In genomic region chr15:72851586-72851985, GRCh38 we compare ENCODE assay signal across 28 cellular contexts.
"Had no signal": no experiment of that assay in that cellular context is flagged by ENCODE, and none has a peak within 500 bp of the region (broad histone marks: within the 10 kb centered on the region; RNA-seq: fewer than 3 reads in every experiment).

No MANE protein-coding gene starts in this region.

- DNase-seq: activated CD4-positive, alpha-beta T cell treated with anti-CD3 and anti-CD28 coated beads for 1 hour; activated CD4-positive, alpha-beta T cell treated with anti-CD3 and anti-CD28 coated beads for 48 hours; activated CD4-positive, alpha-beta T cell treated with anti-CD3 and anti-CD28 coated beads, Interleukin-2, amount 50 U/mL, for 1 hour; activated CD4-positive, alpha-beta T cell treated with anti-CD3 and anti-CD28 coated beads, Interleukin-2, amount 50 U/mL, for 48 hours; activated CD8-positive, alpha-beta T cell treated with anti-CD3 and anti-CD28 coated beads for 36 hours; activated gamma-delta T cell; activated naive CD4-positive, alpha-beta T cell; activated naive CD4-positive, alpha-beta T cell treated with anti-CD3 and anti-CD28 coated beads, Interleukin-2, amount 10 ng/mL, durations not matched to agents 7 days and 5 days; activated naive CD8-positive, alpha-beta T cell treated with anti-CD3 and anti-CD28 coated beads, Interleukin-2, amount 10 ng/mL, durations not matched to agents 7 days and 5 days; activated T-cell treated with anti-CD3 and anti-CD28 coated beads for 4 hours; activated T-cell treated with anti-CD3 and anti-CD28 coated beads, Interleukin-2, amount 50 U/mL, for 24 hours; activated T-cell treated with anti-CD3 and anti-CD28 coated beads, Interleukin-2, amount 50 U/mL, for 72 hours; central memory CD4-positive, alpha-beta T cell; cerebellar nuclear complex; colonic mucosa; effector memory CD4-positive, alpha-beta T cell; endodermal cell; foreskin fibroblast; head of caudate nucleus; T-helper 2 cell had no signal

- H3K27ac ChIP-seq: ascending aorta, breast epithelium, cardiac muscle cell, colonic mucosa had no signal

- H3K4me3 ChIP-seq: ascending aorta, breast epithelium, cardiac muscle cell, colonic mucosa had no signal

- H3K27me3 Mint-ChIP-seq: brain had no signal

- H3K4me1 Mint-ChIP-seq: activated naive CD4-positive, alpha-beta T cell treated with anti-CD3 and anti-CD28 coated beads, Interleukin-2, amount 10 ng/mL, durations not matched to agents 7 days and 5 days; activated naive CD8-positive, alpha-beta T cell treated with anti-CD3 and anti-CD28 coated beads, Interleukin-2, amount 10 ng/mL, durations not matched to agents 7 days and 5 days had no signal

- H3K27me3 ChIP-seq: ascending aorta, breast epithelium, cardiac muscle cell, colonic mucosa had no signal

- H3K4me1 ChIP-seq: ascending aorta, breast epithelium, colonic mucosa had no signal

- H3K36me3 Mint-ChIP-seq: activated naive CD4-positive, alpha-beta T cell treated with anti-CD3 and anti-CD28 coated beads, Interleukin-2, amount 10 ng/mL, durations not matched to agents 7 days and 5 days; activated naive CD4-positive, alpha-beta T cell treated with anti-CD3 and anti-CD28 coated beads, Interleukin-2, amount 50 U/mL, for 72 hours; activated naive CD8-positive, alpha-beta T cell treated with anti-CD3 and anti-CD28 coated beads, Interleukin-2, amount 10 ng/mL, durations not matched to agents 7 days and 5 days; brain; WTC11 had no signal

- H3K9me3 Mint-ChIP-seq: activated CD8-positive, alpha-beta T cell treated with anti-CD3 and anti-CD28 coated beads for 36 hours; activated naive CD4-positive, alpha-beta T cell treated with anti-CD3 and anti-CD28 coated beads, Interleukin-2, amount 10 ng/mL, durations not matched to agents 7 days and 5 days; activated naive CD4-positive, alpha-beta T cell treated with anti-CD3 and anti-CD28 coated beads, Interleukin-2, amount 50 U/mL, for 72 hours; activated naive CD8-positive, alpha-beta T cell treated with anti-CD3 and anti-CD28 coated beads, Interleukin-2, amount 10 ng/mL, durations not matched to agents 7 days and 5 days; activated T-cell treated with anti-CD3 and anti-CD28 coated beads, Interleukin-2, amount 50 U/mL, for 24 hours; activated T-cell treated with anti-CD3 and anti-CD28 coated beads, Interleukin-2, amount 50 U/mL, for 72 hours; brain; endodermal cell; WTC11 had no signal

- H3K36me3 ChIP-seq: ascending aorta, breast epithelium, cardiac muscle cell, colonic mucosa had no signal

- H3K27ac Mint-ChIP-seq: activated CD8-positive, alpha-beta T cell treated with anti-CD3 and anti-CD28 coated beads for 36 hours; activated naive CD4-positive, alpha-beta T cell treated with anti-CD3 and anti-CD28 coated beads, Interleukin-2, amount 10 ng/mL, durations not matched to agents 7 days and 5 days; activated naive CD4-positive, alpha-beta T cell treated with anti-CD3 and anti-CD28 coated beads, Interleukin-2, amount 50 U/mL, for 72 hours; activated naive CD8-positive, alpha-beta T cell treated with anti-CD3 and anti-CD28 coated beads, Interleukin-2, amount 10 ng/mL, durations not matched to agents 7 days and 5 days; activated T-cell treated with anti-CD3 and anti-CD28 coated beads, Interleukin-2, amount 50 U/mL, for 24 hours; activated T-cell treated with anti-CD3 and anti-CD28 coated beads, Interleukin-2, amount 50 U/mL, for 72 hours; brain; endodermal cell; WTC11 had no signal

- H3K9me3 ChIP-seq: ascending aorta, breast epithelium, colonic mucosa had no signal

- ATAC-seq: activated CD8-positive, alpha-beta T cell treated with anti-CD3 and anti-CD28 coated beads for 36 hours; activated naive CD4-positive, alpha-beta T cell treated with anti-CD3 and anti-CD28 coated beads, Interleukin-2, amount 50 U/mL, for 72 hours; activated T-cell treated with anti-CD3 and anti-CD28 coated beads, Interleukin-2, amount 50 U/mL, for 72 hours; esophagus mucosa; WTC11 had no signal

- H3K4me3 Mint-ChIP-seq: activated CD8-positive, alpha-beta T cell treated with anti-CD3 and anti-CD28 coated beads for 36 hours; activated naive CD4-positive, alpha-beta T cell treated with anti-CD3 and anti-CD28 coated beads, Interleukin-2, amount 10 ng/mL, durations not matched to agents 7 days and 5 days; activated naive CD8-positive, alpha-beta T cell treated with anti-CD3 and anti-CD28 coated beads, Interleukin-2, amount 10 ng/mL, durations not matched to agents 7 days and 5 days; activated T-cell treated with anti-CD3 and anti-CD28 coated beads, Interleukin-2, amount 50 U/mL, for 24 hours; activated T-cell treated with anti-CD3 and anti-CD28 coated beads, Interleukin-2, amount 50 U/mL, for 72 hours; brain; endodermal cell; WTC11 had no signal

- FAIRE-seq: frontal cortex had no signal
